In the genomic region with DNA sequence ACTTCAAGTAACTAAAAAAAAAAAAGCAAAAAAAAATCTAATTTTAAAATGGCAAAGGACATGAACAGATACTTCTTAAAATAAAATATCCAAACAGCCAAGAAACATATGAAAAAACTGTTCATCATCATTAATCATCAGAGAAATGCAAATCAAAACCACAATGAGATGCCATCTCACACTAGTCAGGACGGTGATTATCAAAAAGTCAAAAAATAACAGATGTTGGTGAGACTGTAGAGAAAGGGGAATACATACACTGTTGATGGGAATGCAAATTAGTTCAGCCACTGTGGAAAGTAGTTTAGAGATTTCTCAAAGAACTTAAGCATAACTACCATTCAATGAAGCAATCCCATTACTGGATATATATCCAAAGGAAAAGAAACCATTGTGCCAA, we compare ENCODE assay signal across 25 cellular contexts. TPM values are rescaled to one million over a fixed set of nuclear protein-coding genes. Genes with fewer than 3 reads are reported as not detected.
DNase-seq lines count a peak whose midpoint lies in the region; ATAC-seq and TF ChIP-seq lines count a peak whose summit lies in the region.
"Had no signal": no experiment of that assay in that cellular context is flagged by ENCODE, and none has a peak within 500 bp of the region (broad histone marks: within the 10 kb centered on the region; RNA-seq: fewer than 3 reads in every experiment).

No MANE protein-coding gene starts in this region.

- in situ Hi-C loops in gastrocnemius medialis (cut with MboI; ENCODE audit: low sequenced_read_pairs in 4 of 4), result no loop called here

- DNase-seq in HS-5 (ENCODE audit: low read depth) (peak; percentile 9), RKO (ENCODE audit: low spot score) (peak; percentile 18), gastrocnemius medialis (no peak), T-helper 2 cell (no peak), SIG-M5 (lab: John Stamatoyannopoulos, UW) (no peak), iPS-NIHi11 (ENCODE audit: low spot score) (no peak)
- DNase-seq: Calu3, DMS53, GM23248, H7, KG1, NCI-H1092, NCI-H1417 treated with DMSO at 0.1 percent for 48 hours, NCI-H1694 treated with DMSO at 0.1 percent for 48 hours, NCI-H2081, NCI-H2171, NCI-H345, NCI-H524, NCI-H748 treated with DMSO at 0.1 percent for 48 hours, SHP77 had no signal

- no peak for TF ChIP-seq POLR2A in gastrocnemius medialis (IDR thresholded peaks at IDR 0.05)

- intact Hi-C loops in gastrocnemius medialis (cut with DNase I; ENCODE audit: low total_unique reads), result loop anchor here (5.0 to 10.0 kb wide), 2 partner anchors 99 to 782 kb away; no protein-coding TSS in a partner anchor

- peaks cover 42 to 46% of the 10 kb centered on the region in 2 donors for H3K4me1 ChIP-seq in gastrocnemius medialis

- ATAC-seq in gastrocnemius medialis, result no peak
- ATAC-seq in GM18520 (IDR thresholded peaks at IDR 0.05; ENCODE audit: unreplicated experiment), result no peak

- TF ChIP-seq CTCF in gastrocnemius medialis (IDR thresholded peaks at IDR 0.05 in 4 of 5, conservative IDR thresholded peaks at IDR 0.05 in 1 of 5), result no peak

- no peaks in the 10 kb centered on the region for H3K9me3 ChIP-seq in gastrocnemius medialis

- no peak overlapping the region for H3K4me3 ChIP-seq in gastrocnemius medialis
- H3K4me3 ChIP-seq: GM23248, SK-N-MC had no signal

- H3K27me3 ChIP-seq in gastrocnemius medialis, result no peaks in the 10 kb centered on the region

- H3K36me3 ChIP-seq in gastrocnemius medialis, result no peaks in the 10 kb centered on the region

- peak overlapping the region; percentile 39 for H3K27ac ChIP-seq in cingulate gyrus (ENCODE audit: low read depth, low read length)
- peak overlapping the region; percentile 8 to 88 (median 28) for H3K27ac ChIP-seq in gastrocnemius medialis
- H3K27ac ChIP-seq: GM23248, RWPE1, SK-N-MC had no signal

RNA-seq across cellular contexts. Expression of a gene that starts 30.2 kb away (rescaled TPM):
- 100 to 1,000 TPM in 2 of 4 donors, 10 to 100 TPM in 2; 82.1 to 170 (median 124) TPM for total RNA-seq in gastrocnemius medialis
- total RNA-seq: G401, GM23248 had no signal

Comparison
In these comparisons a context has a peak if more than half of its experiments do, and no peak if none do; other contexts are left out.
1. DNase-seq: peak in HS-5 (single experiment) and RKO (single experiment); none in gastrocnemius medialis (0 of 2), T-helper 2 cell (0 of 5), SIG-M5 (single experiment) and iPS-NIHi11 (single experiment).